12 cellular contexts compared by ENCODE assay signal in genomic region chr17:10843806-10844205, GRCh38. TPM values are rescaled to one million over a fixed set of nuclear protein-coding genes. Genes with fewer than 3 reads are reported as not detected.
A peak's percentile ranks its signal among the peaks of the same experiment; 100 is the strongest.
DNase-seq lines count a peak whose midpoint lies in the region; ATAC-seq and TF ChIP-seq lines count a peak whose summit lies in the region.
"Had no signal": no experiment of that assay in that cellular context is flagged by ENCODE, and none has a peak within 500 bp of the region (broad histone marks: within the 10 kb centered on the region; RNA-seq: fewer than 3 reads in every experiment).

No MANE protein-coding gene starts in this region.

- WGBS in GM23248 (ENCODE audit: low coverage in 1 of 2, low lambda C conversion rate in 2 of 2, missing lambda C conversion rate in 2 of 2), 2 experiments: 64 to 68% methylated on average over 7 of the region's 7 CpGs
- no CpG with 5 or more reads among the region's 7 CpGs for WGBS in mesendoderm (ENCODE audit: extremely low coverage, insufficient coverage, low lambda C conversion rate)

- no peak overlapping the region for H2BK5ac ChIP-seq in mesendoderm (ENCODE audit: low read length)

- no peak overlapping the region for H2AK5ac ChIP-seq in mesendoderm (ENCODE audit: low read length)

- H3K36me3 Mint-ChIP-seq in brain: no peaks in the 10 kb centered on the region
- H3K36me3 Mint-ChIP-seq in natural killer cell: no peaks in the 10 kb centered on the region
- H3K36me3 Mint-ChIP-seq: CD8-positive, alpha-beta T cell had no signal

- H4K20me1 ChIP-seq in GM23248 (ENCODE audit: insufficient read depth): no peaks in the 10 kb centered on the region

- no peak overlapping the region for H2AFZ ChIP-seq in GM23248

- intact Hi-C loops in natural killer cell (cut with micrococcal nuclease): loop anchor here (10.0 kb wide), 1 partner anchor 919 kb away; no protein-coding TSS in a partner anchor

- no peak overlapping the region for H3K23ac ChIP-seq in mesendoderm (ENCODE audit: low read length)

- H3K4me1 ChIP-seq in GM23248 (ENCODE audit: insufficient read depth) (no peaks in the 10 kb centered on the region), mesendoderm (ENCODE audit: control insufficient read depth, low read depth, low read length) (peaks cover 7% of the 10 kb centered on the region)

- TF ChIP-seq CTCF in brain (conservative IDR thresholded peaks at IDR 0.05): no peak
- no peak for TF ChIP-seq CTCF in natural killer cell (IDR thresholded peaks at IDR 0.05)

- H3K9ac ChIP-seq in GM23248 (no peak overlapping the region), mesendoderm (ENCODE audit: low read length) (no peak overlapping the region)

- H2BK120ac ChIP-seq in mesendoderm (ENCODE audit: low read depth, low read length): no peak overlapping the region

- peak overlapping the region; percentile 42 for H3K56ac ChIP-seq in mesendoderm (ENCODE audit: low read length)

- no peak overlapping the region for H3K4ac ChIP-seq in mesendoderm (ENCODE audit: low read depth, low read length)

- H3K27me3 ChIP-seq in GM23248 (replicated peaks; ENCODE audit: insufficient read depth) (no peaks in the 10 kb centered on the region; the same call in 1 of the 2 replicates), mesendoderm (ENCODE audit: insufficient read depth, low read length, poor library complexity) (no peaks in the 10 kb centered on the region)

- in situ Hi-C loops in GM23248 (cut with MboI): loop anchor here (10.0 kb wide), 1 partner anchor 199 kb away; no protein-coding TSS in a partner anchor

- no peaks in the 10 kb centered on the region for H3F3A ChIP-seq in GM23248 (ENCODE audit: insufficient read depth)

- H3K79me1 ChIP-seq in mesendoderm (ENCODE audit: low read length): no peaks in the 10 kb centered on the region

- ATAC-seq in natural killer cell: no peak
- ATAC-seq: CD8-positive, alpha-beta T cell had no signal

- no peak overlapping the region for H3K4me2 ChIP-seq in GM23248 (ENCODE audit: unreplicated experiment)
- H3K4me2 ChIP-seq in mesendoderm (ENCODE audit: low read length): peak overlapping the region; percentile 20

- H3K27me3 Mint-ChIP-seq in brain (peaks cover 5% of the 10 kb centered on the region), natural killer cell (ENCODE audit: low read depth in 2 of 2) (peaks cover 4 to 5% of the 10 kb centered on the region in 2 donors)

- H3K18ac ChIP-seq in mesendoderm (ENCODE audit: low read length): no peak overlapping the region

- H3K9me3 Mint-ChIP-seq in brain (peaks cover 0 to 9% (median 4%) of the 10 kb centered on the region in 5 experiments), natural killer cell (no peaks in the 10 kb centered on the region)
- H3K9me3 Mint-ChIP-seq: CD8-positive, alpha-beta T cell had no signal

- H4K8ac ChIP-seq in mesendoderm (ENCODE audit: low read depth, low read length): no peak overlapping the region

- no peak overlapping the region for H3K27ac ChIP-seq in GM23248
- no peak overlapping the region for H3K27ac ChIP-seq in mesendoderm (ENCODE audit: low read depth, low read length)
- H3K27ac ChIP-seq: heart right ventricle had no signal

- no peak overlapping the region for H4K5ac ChIP-seq in mesendoderm (ENCODE audit: low read length)

- H3K9me2 ChIP-seq in GM23248 (ENCODE audit: insufficient read depth): no peaks in the 10 kb centered on the region

- H3K79me2 ChIP-seq in GM23248 (ENCODE audit: insufficient read depth) (no peaks in the 10 kb centered on the region), mesendoderm (ENCODE audit: control insufficient read depth, insufficient read depth, low read length) (no peaks in the 10 kb centered on the region)

- H3K9me3 ChIP-seq in GM23248 (ENCODE audit: low read depth): no peaks in the 10 kb centered on the region

- H3K4me1 Mint-ChIP-seq in brain: peaks cover 22% of the 10 kb centered on the region
- H3K4me1 Mint-ChIP-seq in natural killer cell: peaks cover 8 to 12% of the 10 kb centered on the region in 2 donors

- H3K36me3 ChIP-seq in GM23248 (ENCODE audit: low read depth): no peaks in the 10 kb centered on the region
- H3K36me3 ChIP-seq in mesendoderm (ENCODE audit: control insufficient read depth, insufficient read depth, low read length): no peaks in the 10 kb centered on the region
- H3K36me3 ChIP-seq: heart right ventricle had no signal

- H3K27ac Mint-ChIP-seq in brain (peak overlapping the region in 2 of 5 experiments; percentile 54 to 58), natural killer cell (no peak overlapping the region)
- H3K27ac Mint-ChIP-seq: CD8-positive, alpha-beta T cell had no signal

- no peak overlapping the region for H2BK15ac ChIP-seq in mesendoderm (replicated peaks; ENCODE audit: low read depth)

- H3K4me3 ChIP-seq in GM23248 (no peak overlapping the region), mesendoderm (ENCODE audit: low read length) (no peak overlapping the region)

- H3K4me3 Mint-ChIP-seq in brain: peak overlapping the region; percentile 41 to 78 (median 73)
- H3K4me3 Mint-ChIP-seq in natural killer cell: no peak overlapping the region
- H3K4me3 Mint-ChIP-seq: CD8-positive, alpha-beta T cell had no signal

- DNase-seq in Ammon's horn (ENCODE audit: low spot score): peak; percentile 10
- peak; percentile 13 for DNase-seq in GM23248
- peak; percentile 39 for DNase-seq in mesendoderm
- DNase-seq in natural killer cell: no peak
- no peak for DNase-seq in KG1 (lab: John Stamatoyannopoulos, UW)
- no peak for DNase-seq in kidney glomerular epithelial cell (lab: John Stamatoyannopoulos, UW)
- no peak for DNase-seq in NCI-H69 (lab: John Stamatoyannopoulos, UW)
- DNase-seq: CD8-positive, alpha-beta T cell; NCI-H1694 treated with DMSO at 0.1 percent for 48 hours; stimulated activated naive CD4-positive, alpha-beta T cell treated with Interleukin-2 at 50 U/mL for 16 hours had no signal

RNA-seq across cellular contexts. Expression of gene PIRT, which starts 5.9 kb away (rescaled TPM):
- not detected in 2 replicates for total RNA-seq in GM23248 (2014; rRNA removed; shearing (Covaris generic))
- polyA plus RNA-seq in GM23248 (2016; fragmentation: Nextera tagmentation; extraction: Ambion mirVana): not detected in 2 replicates
- polyA plus RNA-seq in brain (ENCODE audit: insufficient read depth, low read depth, low replicate concordance): 1.6 TPM
- not detected for polyA plus RNA-seq in mesendoderm (2013, experiment 1 of 2)
- not detected for polyA plus RNA-seq in mesendoderm (2013, experiment 2 of 2)
- not detected for total RNA-seq in natural killer cell
- total RNA-seq: CD8-positive, alpha-beta T cell; heart right ventricle had no signal
- polyA plus RNA-seq: heart right ventricle had no signal

RNA-seq across cellular contexts. Expression of gene TMEM238L, which starts 39.9 kb away (rescaled TPM):
- not detected in 2 replicates for total RNA-seq in GM23248 (2014; rRNA removed; shearing (Covaris generic))
- polyA plus RNA-seq in GM23248 (2016; fragmentation: Nextera tagmentation; extraction: Ambion mirVana) (not detected in 2 replicates), brain (ENCODE audit: insufficient read depth, low read depth, low replicate concordance) (not detected)
- not detected for polyA plus RNA-seq in mesendoderm (2013, experiment 1 of 2)
- not detected for polyA plus RNA-seq in mesendoderm (2013, experiment 2 of 2)
- total RNA-seq in natural killer cell: not detected
- total RNA-seq: CD8-positive, alpha-beta T cell; heart right ventricle had no signal
- polyA plus RNA-seq: heart right ventricle had no signal

Comparison
In these comparisons a context has a peak if more than half of its experiments do, and no peak if none do; other contexts are left out.
1. DNase-seq: peak in Ammon's horn (single experiment), GM23248 (single experiment) and mesendoderm (single experiment); none in natural killer cell (single experiment), KG1 (single experiment), kidney glomerular epithelial cell (single experiment) and NCI-H69 (single experiment).